ENCODE assay signal across 18 cellular contexts in genomic region chr19:18878058-18878797, GRCh38. TPM values are rescaled to one million over a fixed set of nuclear protein-coding genes. Genes with fewer than 3 reads are reported as not detected.
"Had no signal": no experiment of that assay in that cellular context is flagged by ENCODE, and none has a peak within 500 bp of the region (broad histone marks: within the 10 kb centered on the region; RNA-seq: fewer than 3 reads in every experiment).

No MANE protein-coding gene starts in this region.

- H3K27ac ChIP-seq: brain microvascular endothelial cell, colonic mucosa, left lung, parathyroid adenoma, sigmoid colon, thyroid gland had no signal

- H3K9me3 ChIP-seq: colonic mucosa, left lung, sigmoid colon, thyroid gland had no signal

- H3K79me2 ChIP-seq: parathyroid adenoma had no signal

- H3K4me3 ChIP-seq: colonic mucosa, left lung, sigmoid colon, thyroid gland had no signal

- ATAC-seq: activated T-cell treated with anti-CD3 and anti-CD28 coated beads, Interleukin-2, amount 50 U/mL, for 4 hours; left lung had no signal

- H2AFZ ChIP-seq: parathyroid adenoma had no signal

- DNase-seq: activated B cell treated with CpG ODN at 0.5 μM for 24 hours; activated CD4-positive, alpha-beta T cell treated with anti-CD3 and anti-CD28 coated beads for 4 hours; activated CD8-positive, alpha-beta T cell treated with anti-CD3 and anti-CD28 coated beads for 36 hours; activated naive CD4-positive, alpha-beta T cell treated with anti-CD3 and anti-CD28 coated beads for 36 hours; activated T-cell treated with anti-CD3 and anti-CD28 coated beads, Interleukin-2, amount 50 U/mL, for 4 hours; brain microvascular endothelial cell; central memory CD4-positive, alpha-beta T cell; colonic mucosa; erythroblast; foreskin melanocyte; kidney; sigmoid colon; stimulated activated CD8-positive, alpha-beta memory T cell treated with anti-CD3 and anti-CD28 coated beads, Interleukin-4, amount 100 ng/mL, for 48 hours; stimulated activated naive CD4-positive, alpha-beta T cell; thyroid gland had no signal

- FAIRE-seq: kidney had no signal

- H3K4me1 ChIP-seq: colonic mucosa, left lung, parathyroid adenoma, sigmoid colon, thyroid gland had no signal

- H3K27me3 ChIP-seq: brain microvascular endothelial cell, colonic mucosa, left lung, sigmoid colon, thyroid gland had no signal

- H3K9ac ChIP-seq: parathyroid adenoma had no signal

- H3K36me3 ChIP-seq: brain microvascular endothelial cell, colonic mucosa, left lung, sigmoid colon, thyroid gland had no signal

RNA-seq across cellular contexts. Expression of gene CERS1, which starts 17.7 kb away (rescaled TPM):
- total RNA-seq: activated B cell treated with CpG ODN at 0.5 μM for 24 hours; activated naive CD4-positive, alpha-beta T cell treated with anti-CD3 and anti-CD28 coated beads for 36 hours; natural killer cell treated with Interleukin-12 subunit alpha and Interleukin-12 subunit beta and Interleukin-15 and Interleukin-18, amount 100 ng/mL, for 72 hours had no signal
